13 cellular contexts compared by ENCODE assay signal in the genomic region with DNA sequence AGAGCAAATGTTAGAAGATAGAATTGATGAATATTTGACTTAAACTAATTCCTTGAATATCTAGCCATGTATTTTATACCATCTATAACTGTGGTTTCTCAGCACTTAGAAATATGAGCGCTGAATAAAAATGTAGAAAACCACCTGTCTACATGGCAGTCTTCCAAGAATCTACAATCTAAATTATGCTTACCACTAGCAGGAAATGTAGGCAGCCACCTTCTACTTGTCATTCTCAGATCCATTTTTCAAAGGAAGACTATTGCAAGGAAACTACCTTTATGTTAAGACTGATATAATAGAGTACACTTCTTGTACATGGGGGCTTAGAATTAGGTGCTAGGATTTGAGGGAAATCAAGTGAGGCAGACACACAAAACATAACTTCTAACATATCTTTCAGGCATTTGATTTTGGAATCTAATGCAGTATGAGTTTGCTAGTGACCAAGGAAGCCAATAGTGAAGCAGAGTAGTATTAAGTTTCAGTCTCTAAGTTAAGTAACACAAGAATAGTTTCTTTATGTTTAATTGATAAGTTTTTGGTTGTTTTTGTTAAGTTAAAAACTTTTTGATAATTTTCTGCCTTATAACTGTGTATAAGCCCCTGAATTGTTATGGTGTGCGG.
DNase-seq lines count a peak whose midpoint lies in the region; ATAC-seq lines count a peak whose summit lies in the region.
"Had no signal": no experiment of that assay in that cellular context is flagged by ENCODE, and none has a peak within 500 bp of the region (broad histone marks: within the 10 kb centered on the region; RNA-seq: fewer than 3 reads in every experiment).

No MANE protein-coding gene starts in this region.

- peaks cover 3% of the 10 kb centered on the region for H3K36me3 Mint-ChIP-seq in activated T-cell treated with anti-CD3 and anti-CD28 coated beads, Interleukin-2, amount 50 U/mL, for 4 hours (ENCODE audit: insufficient read depth)
- H3K36me3 Mint-ChIP-seq in T-helper 2 cell treated with Interferon-gamma antibody and Interleukin-4, amounts not matched to agents 5 μg/mL and 100 μg/mL, for 36 hours (ENCODE audit: low read depth), result peaks cover 56% of the 10 kb centered on the region

- no peaks in the 10 kb centered on the region for H3K27me3 Mint-ChIP-seq in activated T-cell treated with anti-CD3 and anti-CD28 coated beads, Interleukin-2, amount 50 U/mL, for 4 hours (ENCODE audit: low read depth)
- H3K27me3 Mint-ChIP-seq in T-helper 2 cell treated with Interferon-gamma antibody and Interleukin-4, amounts not matched to agents 5 μg/mL and 100 μg/mL, for 36 hours (ENCODE audit: low read depth), result no peaks in the 10 kb centered on the region
- H3K27me3 Mint-ChIP-seq: B cell had no signal

- no peak for DNase-seq in activated T-cell treated with anti-CD3 and anti-CD28 coated beads, Interleukin-2, amount 50 U/mL, for 4 hours
- no peak for DNase-seq in activated T-cell treated with anti-CD3 and anti-CD28 coated beads for 4 hours
- peak; percentile 19 for DNase-seq in KBM-7
- no peak for DNase-seq in T-helper 2 cell treated with Interferon-gamma antibody and Interleukin-4, amounts not matched to agents 5 μg/mL and 100 μg/mL, for 36 hours (ENCODE audit: low spot score)
- peak; percentile 59 for DNase-seq in putamen (ENCODE audit: low spot score)
- DNase-seq in AG08395 (ENCODE audit: low spot score), result no peak
- DNase-seq in NCI-H187 treated with DMSO at 0.1 percent for 48 hours (lab: John Stamatoyannopoulos, UW), result no peak
- no peak for DNase-seq in NOMO-1 (lab: John Stamatoyannopoulos, UW; ENCODE audit: unreplicated experiment in 2 of 2)
- DNase-seq: erythroblast, MV-4-11 had no signal

- ATAC-seq in activated T-cell treated with anti-CD3 and anti-CD28 coated beads, Interleukin-2, amount 50 U/mL, for 4 hours, result peak; percentile 35 to 48
- ATAC-seq: GM23338, Right ventricle myocardium inferior had no signal

- H3K27ac Mint-ChIP-seq in T-helper 2 cell treated with Interferon-gamma antibody and Interleukin-4, amounts not matched to agents 5 μg/mL and 100 μg/mL, for 36 hours, result peak overlapping the region; percentile 82
- H3K27ac Mint-ChIP-seq: B cell, GM23338 had no signal

- H3K9me3 Mint-ChIP-seq in activated T-cell treated with anti-CD3 and anti-CD28 coated beads, Interleukin-2, amount 50 U/mL, for 4 hours, result peaks cover 11% of the 10 kb centered on the region
- peaks cover 35% of the 10 kb centered on the region for H3K9me3 Mint-ChIP-seq in T-helper 2 cell treated with Interferon-gamma antibody and Interleukin-4, amounts not matched to agents 5 μg/mL and 100 μg/mL, for 36 hours
- H3K9me3 Mint-ChIP-seq: GM23338 had no signal

- H3K4me1 Mint-ChIP-seq in activated T-cell treated with anti-CD3 and anti-CD28 coated beads, Interleukin-2, amount 50 U/mL, for 4 hours (ENCODE audit: low read depth), result peaks cover 33% of the 10 kb centered on the region
- H3K4me1 Mint-ChIP-seq in T-helper 2 cell treated with Interferon-gamma antibody and Interleukin-4, amounts not matched to agents 5 μg/mL and 100 μg/mL, for 36 hours (ENCODE audit: low read depth), result peaks cover 48% of the 10 kb centered on the region
- H3K4me1 Mint-ChIP-seq: GM23338 had no signal

- H3K4me3 Mint-ChIP-seq in activated T-cell treated with anti-CD3 and anti-CD28 coated beads, Interleukin-2, amount 50 U/mL, for 4 hours, result no peak overlapping the region
- peak overlapping the region; percentile 59 for H3K4me3 Mint-ChIP-seq in T-helper 2 cell treated with Interferon-gamma antibody and Interleukin-4, amounts not matched to agents 5 μg/mL and 100 μg/mL, for 36 hours
- H3K4me3 Mint-ChIP-seq: B cell, GM23338 had no signal

- in situ Hi-C loops in KBM-7 (cut with MboI; ENCODE audit: low pct_unique_long_range_greater_than_20kb, low sequenced_read_pairs), result no loop called here

Comparison
In these comparisons a context has a peak if more than half of its experiments do, and no peak if none do; other contexts are left out.
1. DNase-seq: peak in KBM-7 (single experiment) and putamen (single experiment); none in activated T-cell treated with anti-CD3 and anti-CD28 coated beads, Interleukin-2, amount 50 U/mL, for 4 hours (single experiment), activated T-cell treated with anti-CD3 and anti-CD28 coated beads for 4 hours (single experiment), T-helper 2 cell treated with Interferon-gamma antibody and Interleukin-4, amounts not matched to agents 5 μg/mL and 100 μg/mL, for 36 hours (single experiment), AG08395 (single experiment), NCI-H187 treated with DMSO at 0.1 percent for 48 hours (single experiment) and NOMO-1 (0 of 2).